14 cellular contexts compared by ENCODE assay signal in genomic region chr5:136040746-136041415, GRCh38. TPM values are rescaled to one million over a fixed set of nuclear protein-coding genes. Genes with fewer than 3 reads are reported as not detected.
DNase-seq lines count a peak whose midpoint lies in the region; ATAC-seq, FAIRE-seq and TF ChIP-seq lines count a peak whose summit lies in the region.
"Had no signal": no experiment of that assay in that cellular context is flagged by ENCODE, and none has a peak within 500 bp of the region (broad histone marks: within the 10 kb centered on the region; RNA-seq: fewer than 3 reads in every experiment).

No MANE protein-coding gene starts in this region.

- intact Hi-C loops in Calu3 (cut with micrococcal nuclease; ENCODE audit: unreplicated experiment) (loop anchor here (2.0 kb wide), 1 partner anchor 24 kb away; no protein-coding TSS in a partner anchor), IMR-90 (cut with micrococcal nuclease) (no loop called here)

- BruUV-seq in Calu3 (replicated peaks; lab: Mats Ljungman, UMichigan) (no TSS peak), IMR-90 (replicated peaks; lab: Mats Ljungman, UMichigan) (no TSS peak)

- H3K9me3 ChIP-seq in IMR-90 (ENCODE audit: control insufficient read depth, insufficient read depth, low read length) (peaks cover 12% of the 10 kb centered on the region), T-helper 17 cell (ENCODE audit: control insufficient read depth, low read length, poor library complexity, severe bottlenecking) (no peaks in the 10 kb centered on the region)
- H3K9me3 ChIP-seq: adrenal gland had no signal

- H2BK120ac ChIP-seq in IMR-90 (ENCODE audit: low read depth, low read length), result no peak overlapping the region

- peaks cover 31% of the 10 kb centered on the region for H3K9me1 ChIP-seq in IMR-90 (ENCODE audit: insufficient read depth, low read length)

- no peak overlapping the region for H2BK20ac ChIP-seq in IMR-90 (ENCODE audit: low read depth, low read length)

- no peak for FAIRE-seq in D721Med (lab: Jason Lieb, UNC)

- no peak overlapping the region for H2AFZ ChIP-seq in IMR-90 (replicated peaks; ENCODE audit: low read length, poor library complexity)

- 0 out of 2 replicates have a peak overlapping the region, but pooled peaks have one; percentile 54 for H3K18ac ChIP-seq in IMR-90 (ENCODE audit: low read depth, low read length)

- no peak overlapping the region for H3K23ac ChIP-seq in IMR-90 (ENCODE audit: low read depth, low read length)

- H4K5ac ChIP-seq in IMR-90 (ENCODE audit: low read depth, low read length), result peak overlapping the region; percentile 37; the same call in 1 of the 2 replicates

- H3K9me3 Mint-ChIP-seq in Calu3 (ENCODE audit: low read depth, unreplicated experiment), result no peaks in the 10 kb centered on the region
- H3K9me3 Mint-ChIP-seq: activated T-cell treated with anti-CD3 and anti-CD28 coated beads, Interleukin-2, amount 50 U/mL, for 24 hours had no signal

- 0 out of 4 replicates have a peak overlapping the region, but pooled peaks of 1 of the 2 experiments have one; percentile 5 for H4K8ac ChIP-seq in IMR-90 (ENCODE audit: low read depth in 2 of 2, low read length in 2 of 2)

- H3K4me2 ChIP-seq in IMR-90 (ENCODE audit: low read depth, low read length), result no peak overlapping the region

- no peak overlapping the region for H3K14ac ChIP-seq in IMR-90 (replicated peaks; ENCODE audit: low read depth, low read length)

- peak overlapping the region; percentile 33; the same call in 1 of the 2 replicates for H2AK5ac ChIP-seq in IMR-90 (ENCODE audit: low read depth, low read length)

- peak overlapping the region; percentile 37 for H2BK5ac ChIP-seq in IMR-90 (ENCODE audit: low read depth, low read length, poor library complexity, severe bottlenecking)

- H3K4me1 Mint-ChIP-seq in Calu3 (ENCODE audit: low read depth, unreplicated experiment) (peaks cover 61% of the 10 kb centered on the region), T-helper 17 cell (peaks cover 40% of the 10 kb centered on the region)

- in situ Hi-C loops in IMR-90 (cut with MboI; ENCODE audit: low sequenced_read_pairs), result no loop called here

- no peak overlapping the region for H3K56ac ChIP-seq in IMR-90 (ENCODE audit: extremely low read depth, insufficient read depth, low read length)

- H4K91ac ChIP-seq in IMR-90 (ENCODE audit: insufficient read depth, low read depth, low read length), result no peak overlapping the region; the same call in 1 of the 2 replicates

- TF ChIP-seq CTCF in Calu3 (IDR thresholded peaks at IDR 0.05; ENCODE audit: unreplicated experiment) (no peak), IMR-90 (conservative IDR thresholded peaks at IDR 0.05; ENCODE audit: low read depth, low read length) (no peak), D721Med (IDR thresholded peaks at IDR 0.05; ENCODE audit: insufficient read depth, missing control alignments) (no peak)

- no peak; the same call in none of the 2 replicates for TF ChIP-seq POLR2A in IMR-90 (IDR thresholded peaks at IDR 0.05; ENCODE audit: low read depth, low read length)

- H3K27me3 Mint-ChIP-seq in Calu3 (ENCODE audit: unreplicated experiment) (no peaks in the 10 kb centered on the region), T-helper 17 cell (no peaks in the 10 kb centered on the region)
- H3K27me3 Mint-ChIP-seq: activated T-cell treated with anti-CD3 and anti-CD28 coated beads, Interleukin-2, amount 50 U/mL, for 24 hours had no signal

- no peak overlapping the region for H2AK9ac ChIP-seq in IMR-90 (replicated peaks; ENCODE audit: low read depth, low read length, poor library complexity)

- no CpG with 5 or more reads among the region's 4 CpGs for WGBS in IMR-90 (ENCODE audit: extremely low coverage in 2 of 2, insufficient read length in 1 of 2), 2 experiments

- no peak overlapping the region for H3K9ac ChIP-seq in IMR-90 (ENCODE audit: low read depth, low read length)

- H3K79me1 ChIP-seq in IMR-90 (ENCODE audit: low read depth in 1 of 2, low read length in 2 of 2), result peaks cover 61 to 78% of the 10 kb centered on the region in 2 experiments; a peak in 3 of 4 replicates

- DNase-seq in Calu3 (peak; percentile 79), IMR-90 (no peak), T-helper 17 cell (no peak), myocyte (ENCODE audit: low read depth) (peak; percentile 85), NCI-H526 treated with DMSO at 0.1 percent for 48 hours (lab: John Stamatoyannopoulos, UW) (no peak), D721Med (ENCODE audit: insufficient read length, low spot score) (no peak), superior temporal gyrus (ENCODE audit: extremely low spot score) (no peak)
- DNase-seq: activated T-cell treated with anti-CD3 and anti-CD28 coated beads, Interleukin-2, amount 50 U/mL, for 24 hours; adrenal gland; NCI-H1105 had no signal

- H2BK15ac ChIP-seq in IMR-90 (ENCODE audit: low read depth, low read length), result no peak overlapping the region; the same call in 2 of the 3 replicates

- H3K27ac Mint-ChIP-seq in Calu3 (ENCODE audit: unreplicated experiment), result peak overlapping the region; percentile 78
- peak overlapping the region; percentile 11 for H3K27ac Mint-ChIP-seq in T-helper 17 cell
- H3K27ac Mint-ChIP-seq: activated T-cell treated with anti-CD3 and anti-CD28 coated beads, Interleukin-2, amount 50 U/mL, for 24 hours had no signal

- H3K36me3 Mint-ChIP-seq in Calu3 (ENCODE audit: insufficient read depth, unreplicated experiment) (peaks cover 17% of the 10 kb centered on the region), T-helper 17 cell (ENCODE audit: low read depth) (no peaks in the 10 kb centered on the region)

- H3K4ac ChIP-seq in IMR-90 (ENCODE audit: low read depth, low read length), result peak overlapping the region; percentile 4; the same call in 1 of the 2 replicates

- H3K36me3 ChIP-seq in IMR-90 (ENCODE audit: control insufficient read depth, insufficient read depth, low read length), result peaks cover 84% of the 10 kb centered on the region

- no peak overlapping the region for H3K4me3 Mint-ChIP-seq in Calu3 (ENCODE audit: low read depth, unreplicated experiment)
- H3K4me3 Mint-ChIP-seq in T-helper 17 cell, result no peak overlapping the region
- H3K4me3 Mint-ChIP-seq: activated T-cell treated with anti-CD3 and anti-CD28 coated beads, Interleukin-2, amount 50 U/mL, for 24 hours had no signal

- POLR2A ChIA-PET in IMR-90 (lab: Charles Lee; ENCODE audit: unreplicated experiment), result interaction anchor here (0.6 kb wide), 2 partner anchors 10 to 24 kb away, joined by 3 to 4 read pairs; no protein-coding TSS in a partner anchor

- TF ChIP-seq RAD21 in IMR-90 (IDR thresholded peaks at IDR 0.05; ENCODE audit: low read length), result no peak

- H3K4me3 ChIP-seq in IMR-90 (ENCODE audit: insufficient read depth, low read depth, low read length), result no peak overlapping the region
- H3K4me3 ChIP-seq: adrenal gland, dorsolateral prefrontal cortex, SK-N-MC had no signal

- peak overlapping the region; percentile 17; the same call in 1 of the 2 replicates for H3K27ac ChIP-seq in IMR-90 (ENCODE audit: insufficient read depth, low read length)
- H3K27ac ChIP-seq: adrenal gland, dorsolateral prefrontal cortex, SK-N-MC had no signal

- H3K4me1 ChIP-seq in IMR-90 (ENCODE audit: control insufficient read depth, insufficient read depth, low read length), result peaks cover 8% of the 10 kb centered on the region; the same call in 1 of the 2 replicates

- CTCF ChIA-PET in Calu3 (lab: Charles Lee), result interaction anchor here (0.6 to 1.8 kb wide), 5 partner anchors 8 to 21 kb away, joined by 3 to 8 read pairs (median 3); no protein-coding TSS in a partner anchor
- CTCF ChIA-PET in IMR-90 (lab: Yijun Ruan, JAX), result interaction anchor here (0.6 to 1.5 kb wide), 3 partner anchors 9 to 887 kb away, joined by 3 read pairs; no protein-coding TSS in a partner anchor

- dilution Hi-C loops in IMR-90 (cut with HindIII; ENCODE audit: low sequenced_read_pairs, unreplicated experiment), result no loop called here

- peaks cover 43% of the 10 kb centered on the region for H4K20me1 ChIP-seq in IMR-90 (ENCODE audit: insufficient read depth, low read length)

- H3K27me3 ChIP-seq in IMR-90 (ENCODE audit: control insufficient read depth, insufficient read depth, low read length), result no peaks in the 10 kb centered on the region
- H3K27me3 ChIP-seq: adrenal gland had no signal

- ATAC-seq in IMR-90 (ENCODE audit: low read depth) (peak; percentile 21; the same call in 1 of the 2 replicates), T-helper 17 cell (no peak), GM21619 (IDR thresholded peaks at IDR 0.05; ENCODE audit: unreplicated experiment) (no peak)
- ATAC-seq: sciatic nerve had no signal

TF ChIP-seq in IMR-90, 13 proteins besides CTCF, POLR2A, EP300 and RAD21 (continues in another document):
- no peak for TF ChIP-seq RCOR1 (IDR thresholded peaks at IDR 0.05; ENCODE audit: insufficient replicate concordance, low read length)
- TF ChIP-seq RFX5 (IDR thresholded peaks at IDR 0.05; ENCODE audit: low read depth, low read length), result no peak
- TF ChIP-seq CEBPB (IDR thresholded peaks at IDR 0.05; ENCODE audit: low read depth, low read length), result no peak
- no peak for TF ChIP-seq NFE2L2 (IDR thresholded peaks at IDR 0.05; ENCODE audit: low read depth, low read length)
- TF ChIP-seq ELK1 (IDR thresholded peaks at IDR 0.05; ENCODE audit: borderline replicate concordance, low read depth, low read length), result no peak
- TF ChIP-seq USF2 (IDR thresholded peaks at IDR 0.05; ENCODE audit: low read depth, low read length), result no peak
- no peak for TF ChIP-seq CHD1 (IDR thresholded peaks at IDR 0.05; ENCODE audit: low read depth, low read length)
- TF ChIP-seq MXI1 (IDR thresholded peaks at IDR 0.05; ENCODE audit: borderline replicate concordance, low read depth, low read length), result no peak

RNA-seq across cellular contexts. Expression of gene TGFBI, which starts 12.1 kb away (rescaled TPM):
- total RNA-seq in Calu3 (2022) (41.4 and 95.2 TPM in 2 replicates), IMR-90 (2012; rRNA removed) (483 and 618 TPM in 2 replicates), T-helper 17 cell (1 to 10 TPM; 6.6 to 8.6 TPM), myocyte (758 and 1,068 TPM in 2 replicates)
- polyA plus RNA-seq in IMR-90 (2012; rRNA removed), result 1,362 and 1,551 TPM in 2 replicates
- 790 and 1,298 TPM in 2 replicates for polyA plus RNA-seq in IMR-90 (2012; cell fraction: cytosol; rRNA removed)
- 1,060 and 1,205 TPM in 2 replicates for polyA plus RNA-seq in IMR-90 (2012; cell fraction: nucleus; rRNA removed; ENCODE audit: low replicate concordance)
- 508 TPM for polyA plus RNA-seq in myocyte (2012)

Comparison
In these comparisons a context has a peak if more than half of its experiments do, and no peak if none do; other contexts are left out.
1. DNase-seq: peak in Calu3 (single experiment) and myocyte (single experiment); none in IMR-90 (single experiment), T-helper 17 cell (0 of 3), NCI-H526 treated with DMSO at 0.1 percent for 48 hours (single experiment), D721Med (single experiment) and superior temporal gyrus (single experiment).